In the genomic region with DNA sequence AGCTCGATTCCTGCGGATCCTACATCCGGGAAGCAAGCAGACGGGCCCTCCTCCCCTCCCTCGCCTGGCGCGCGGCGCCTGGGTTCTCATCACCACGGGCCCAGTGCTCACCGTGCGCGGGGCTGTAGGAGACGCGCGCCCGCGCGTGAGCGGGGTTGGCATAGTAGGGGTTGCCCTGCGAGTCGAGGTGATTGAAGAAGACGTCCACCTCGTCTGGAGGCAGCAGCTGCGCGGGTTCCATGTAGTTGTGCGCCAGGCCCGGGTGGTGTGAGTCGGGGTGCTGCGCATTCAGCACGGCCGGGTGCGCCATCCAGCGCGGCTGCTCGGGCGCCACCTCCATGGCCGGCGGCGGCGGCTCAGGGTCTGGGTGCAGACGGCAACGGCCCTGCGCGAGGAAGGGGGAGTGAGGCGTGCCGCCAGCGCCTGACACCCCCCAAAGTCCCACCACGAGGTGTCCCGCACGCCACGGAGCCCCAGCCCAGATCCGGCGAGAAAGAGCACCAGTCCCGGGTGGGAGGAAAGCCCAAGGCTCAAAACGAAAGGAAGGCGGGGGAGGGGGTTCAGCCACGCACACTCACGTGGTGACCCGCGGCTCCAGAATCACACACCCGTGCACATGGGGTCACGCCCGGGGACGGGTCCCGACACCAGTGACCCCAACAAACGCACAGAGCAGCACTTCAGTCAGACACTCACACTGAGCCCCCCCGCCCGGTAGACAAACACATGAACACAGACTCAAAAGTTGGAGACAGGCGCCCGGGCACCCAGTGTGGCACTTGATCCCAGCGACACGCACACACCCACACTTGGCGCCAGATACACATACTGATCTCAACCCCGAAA, we compare ENCODE assay signal across 1 cellular context.
TF ChIP-seq lines count a peak whose summit lies in the region.

No MANE protein-coding gene starts in this region.

TF ChIP-seq in HepG2, 621 proteins besides CTCF, POLR2A, EP300 and RAD21 (continued from another document and continues in another):
- no peak for TF ChIP-seq SATB2 (CRISPR knock-in tag; IDR thresholded peaks at IDR 0.05)
- TF ChIP-seq, protein P1, sequence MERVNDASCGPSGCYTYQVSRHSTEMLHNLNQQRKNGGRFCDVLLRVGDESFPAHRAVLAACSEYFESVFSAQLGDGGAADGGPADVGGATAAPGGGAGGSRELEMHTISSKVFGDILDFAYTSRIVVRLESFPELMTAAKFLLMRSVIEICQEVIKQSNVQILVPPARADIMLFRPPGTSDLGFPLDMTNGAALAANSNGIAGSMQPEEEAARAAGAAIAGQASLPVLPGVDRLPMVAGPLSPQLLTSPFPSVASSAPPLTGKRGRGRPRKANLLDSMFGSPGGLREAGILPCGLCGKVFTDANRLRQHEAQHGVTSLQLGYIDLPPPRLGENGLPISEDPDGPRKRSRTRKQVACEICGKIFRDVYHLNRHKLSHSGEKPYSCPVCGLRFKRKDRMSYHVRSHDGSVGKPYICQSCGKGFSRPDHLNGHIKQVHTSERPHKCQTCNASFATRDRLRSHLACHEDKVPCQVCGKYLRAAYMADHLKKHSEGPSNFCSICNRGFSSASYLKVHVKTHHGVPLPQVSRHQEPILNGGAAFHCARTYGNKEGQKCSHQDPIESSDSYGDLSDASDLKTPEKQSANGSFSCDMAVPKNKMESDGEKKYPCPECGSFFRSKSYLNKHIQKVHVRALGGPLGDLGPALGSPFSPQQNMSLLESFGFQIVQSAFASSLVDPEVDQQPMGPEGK (CRISPR knock-in tag; IDR thresholded peaks at IDR 0.05): no peak
- no peak for TF ChIP-seq ESRRA (CRISPR knock-in tag; IDR thresholded peaks at IDR 0.05; ENCODE audit: low read depth)
- TF ChIP-seq ZNF232 (CRISPR knock-in tag; IDR thresholded peaks at IDR 0.05; ENCODE audit: borderline replicate concordance): no peak
- no peak for TF ChIP-seq ZNF296 (CRISPR knock-in tag; conservative IDR thresholded peaks at IDR 0.05)
- TF ChIP-seq ZNF354B (CRISPR knock-in tag; IDR thresholded peaks at IDR 0.05): no peak
- no peak for TF ChIP-seq GZF1 (CRISPR knock-in tag; IDR thresholded peaks at IDR 0.05)
- no peak for TF ChIP-seq KAT8 (CRISPR knock-in tag; IDR thresholded peaks at IDR 0.05)
- no peak for TF ChIP-seq TGIF2 (CRISPR knock-in tag; IDR thresholded peaks at IDR 0.05)
- no peak for TF ChIP-seq ZNF563 (CRISPR knock-in tag; IDR thresholded peaks at IDR 0.05)
- TF ChIP-seq ZNF337 (CRISPR knock-in tag; IDR thresholded peaks at IDR 0.05; ENCODE audit: borderline replicate concordance, low read depth): no peak
- no peak for TF ChIP-seq MTF2 (CRISPR knock-in tag; IDR thresholded peaks at IDR 0.05; ENCODE audit: borderline replicate concordance)
- TF ChIP-seq DMAP1 (CRISPR knock-in tag; IDR thresholded peaks at IDR 0.05): peak; percentile 47; the same call in 1 of the 2 replicates
- TF ChIP-seq ZSCAN25 (CRISPR knock-in tag; IDR thresholded peaks at IDR 0.05): no peak
- TF ChIP-seq MIXL1 (CRISPR knock-in tag; IDR thresholded peaks at IDR 0.05): no peak
- TF ChIP-seq NCOA5 (CRISPR knock-in tag; IDR thresholded peaks at IDR 0.05): no peak
- TF ChIP-seq, protein P2, sequence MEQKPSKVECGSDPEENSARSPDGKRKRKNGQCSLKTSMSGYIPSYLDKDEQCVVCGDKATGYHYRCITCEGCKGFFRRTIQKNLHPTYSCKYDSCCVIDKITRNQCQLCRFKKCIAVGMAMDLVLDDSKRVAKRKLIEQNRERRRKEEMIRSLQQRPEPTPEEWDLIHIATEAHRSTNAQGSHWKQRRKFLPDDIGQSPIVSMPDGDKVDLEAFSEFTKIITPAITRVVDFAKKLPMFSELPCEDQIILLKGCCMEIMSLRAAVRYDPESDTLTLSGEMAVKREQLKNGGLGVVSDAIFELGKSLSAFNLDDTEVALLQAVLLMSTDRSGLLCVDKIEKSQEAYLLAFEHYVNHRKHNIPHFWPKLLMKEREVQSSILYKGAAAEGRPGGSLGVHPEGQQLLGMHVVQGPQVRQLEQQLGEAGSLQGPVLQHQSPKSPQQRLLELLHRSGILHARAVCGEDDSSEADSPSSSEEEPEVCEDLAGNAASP (CRISPR knock-in tag; IDR thresholded peaks at IDR 0.05; ENCODE audit: borderline replicate concordance): no peak
- TF ChIP-seq JUND (CRISPR knock-in tag; IDR thresholded peaks at IDR 0.05): no peak
- TF ChIP-seq ZNF549 (CRISPR knock-in tag; IDR thresholded peaks at IDR 0.05): no peak
- no peak for TF ChIP-seq PCBP2 (optimal IDR thresholded peaks at IDR 0.05; ENCODE audit: low read depth, low read length, poor library complexity, severe bottlenecking)
- TF ChIP-seq ZNF777 (CRISPR knock-in tag; IDR thresholded peaks at IDR 0.05): 0 out of 2 replicates have a peak, but pooled peaks have one; percentile 11
- TF ChIP-seq, protein P3, sequence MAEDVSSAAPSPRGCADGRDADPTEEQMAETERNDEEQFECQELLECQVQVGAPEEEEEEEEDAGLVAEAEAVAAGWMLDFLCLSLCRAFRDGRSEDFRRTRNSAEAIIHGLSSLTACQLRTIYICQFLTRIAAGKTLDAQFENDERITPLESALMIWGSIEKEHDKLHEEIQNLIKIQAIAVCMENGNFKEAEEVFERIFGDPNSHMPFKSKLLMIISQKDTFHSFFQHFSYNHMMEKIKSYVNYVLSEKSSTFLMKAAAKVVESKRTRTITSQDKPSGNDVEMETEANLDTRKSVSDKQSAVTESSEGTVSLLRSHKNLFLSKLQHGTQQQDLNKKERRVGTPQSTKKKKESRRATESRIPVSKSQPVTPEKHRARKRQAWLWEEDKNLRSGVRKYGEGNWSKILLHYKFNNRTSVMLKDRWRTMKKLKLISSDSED (CRISPR knock-in tag; IDR thresholded peaks at IDR 0.05): no peak
- no peak for TF ChIP-seq TCF7 (IDR thresholded peaks at IDR 0.05; ENCODE audit: low read depth)
- no peak for TF ChIP-seq NAIF1 (CRISPR knock-in tag; IDR thresholded peaks at IDR 0.05; ENCODE audit: borderline replicate concordance)
- TF ChIP-seq ZNF329 (CRISPR knock-in tag; IDR thresholded peaks at IDR 0.05; ENCODE audit: low read depth): no peak
- no peak for TF ChIP-seq KLF16 (CRISPR knock-in tag; IDR thresholded peaks at IDR 0.05)
- no peak for TF ChIP-seq ZBTB20 (CRISPR knock-in tag; IDR thresholded peaks at IDR 0.05; ENCODE audit: borderline replicate concordance, low read depth)
- TF ChIP-seq RBM39 (IDR thresholded peaks at IDR 0.05; ENCODE audit: low read depth, low read length, poor library complexity, severe bottlenecking): no peak
- TF ChIP-seq ZFAT (CRISPR knock-in tag; conservative IDR thresholded peaks at IDR 0.05): no peak
- TF ChIP-seq CENPT (CRISPR knock-in tag; IDR thresholded peaks at IDR 0.05; ENCODE audit: low read depth): no peak
- TF ChIP-seq HHEX (CRISPR knock-in tag; IDR thresholded peaks at IDR 0.05): no peak
- no peak for TF ChIP-seq LCORL (IDR thresholded peaks at IDR 0.05)
- TF ChIP-seq LCORL (CRISPR knock-in tag; IDR thresholded peaks at IDR 0.05): 0 out of 2 replicates have a peak, but pooled peaks have one; percentile 32
- TF ChIP-seq, protein P4, sequence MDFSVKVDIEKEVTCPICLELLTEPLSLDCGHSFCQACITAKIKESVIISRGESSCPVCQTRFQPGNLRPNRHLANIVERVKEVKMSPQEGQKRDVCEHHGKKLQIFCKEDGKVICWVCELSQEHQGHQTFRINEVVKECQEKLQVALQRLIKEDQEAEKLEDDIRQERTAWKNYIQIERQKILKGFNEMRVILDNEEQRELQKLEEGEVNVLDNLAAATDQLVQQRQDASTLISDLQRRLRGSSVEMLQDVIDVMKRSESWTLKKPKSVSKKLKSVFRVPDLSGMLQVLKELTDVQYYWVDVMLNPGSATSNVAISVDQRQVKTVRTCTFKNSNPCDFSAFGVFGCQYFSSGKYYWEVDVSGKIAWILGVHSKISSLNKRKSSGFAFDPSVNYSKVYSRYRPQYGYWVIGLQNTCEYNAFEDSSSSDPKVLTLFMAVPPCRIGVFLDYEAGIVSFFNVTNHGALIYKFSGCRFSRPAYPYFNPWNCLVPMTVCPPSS (IDR thresholded peaks at IDR 0.05): no peak
- TF ChIP-seq, protein P5, sequence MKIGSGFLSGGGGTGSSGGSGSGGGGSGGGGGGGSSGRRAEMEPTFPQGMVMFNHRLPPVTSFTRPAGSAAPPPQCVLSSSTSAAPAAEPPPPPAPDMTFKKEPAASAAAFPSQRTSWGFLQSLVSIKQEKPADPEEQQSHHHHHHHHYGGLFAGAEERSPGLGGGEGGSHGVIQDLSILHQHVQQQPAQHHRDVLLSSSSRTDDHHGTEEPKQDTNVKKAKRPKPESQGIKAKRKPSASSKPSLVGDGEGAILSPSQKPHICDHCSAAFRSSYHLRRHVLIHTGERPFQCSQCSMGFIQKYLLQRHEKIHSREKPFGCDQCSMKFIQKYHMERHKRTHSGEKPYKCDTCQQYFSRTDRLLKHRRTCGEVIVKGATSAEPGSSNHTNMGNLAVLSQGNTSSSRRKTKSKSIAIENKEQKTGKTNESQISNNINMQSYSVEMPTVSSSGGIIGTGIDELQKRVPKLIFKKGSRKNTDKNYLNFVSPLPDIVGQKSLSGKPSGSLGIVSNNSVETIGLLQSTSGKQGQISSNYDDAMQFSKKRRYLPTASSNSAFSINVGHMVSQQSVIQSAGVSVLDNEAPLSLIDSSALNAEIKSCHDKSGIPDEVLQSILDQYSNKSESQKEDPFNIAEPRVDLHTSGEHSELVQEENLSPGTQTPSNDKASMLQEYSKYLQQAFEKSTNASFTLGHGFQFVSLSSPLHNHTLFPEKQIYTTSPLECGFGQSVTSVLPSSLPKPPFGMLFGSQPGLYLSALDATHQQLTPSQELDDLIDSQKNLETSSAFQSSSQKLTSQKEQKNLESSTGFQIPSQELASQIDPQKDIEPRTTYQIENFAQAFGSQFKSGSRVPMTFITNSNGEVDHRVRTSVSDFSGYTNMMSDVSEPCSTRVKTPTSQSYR (CRISPR knock-in tag; IDR thresholded peaks at IDR 0.05; ENCODE audit: borderline replicate concordance): no peak
- TF ChIP-seq POGZ (CRISPR knock-in tag; IDR thresholded peaks at IDR 0.05): no peak
- TF ChIP-seq ZBTB8A (CRISPR knock-in tag; IDR thresholded peaks at IDR 0.05; ENCODE audit: borderline replicate concordance, low read depth): no peak
- TF ChIP-seq CBX1 (IDR thresholded peaks at IDR 0.05; ENCODE audit: low read depth): no peak
- TF ChIP-seq, protein P6, sequence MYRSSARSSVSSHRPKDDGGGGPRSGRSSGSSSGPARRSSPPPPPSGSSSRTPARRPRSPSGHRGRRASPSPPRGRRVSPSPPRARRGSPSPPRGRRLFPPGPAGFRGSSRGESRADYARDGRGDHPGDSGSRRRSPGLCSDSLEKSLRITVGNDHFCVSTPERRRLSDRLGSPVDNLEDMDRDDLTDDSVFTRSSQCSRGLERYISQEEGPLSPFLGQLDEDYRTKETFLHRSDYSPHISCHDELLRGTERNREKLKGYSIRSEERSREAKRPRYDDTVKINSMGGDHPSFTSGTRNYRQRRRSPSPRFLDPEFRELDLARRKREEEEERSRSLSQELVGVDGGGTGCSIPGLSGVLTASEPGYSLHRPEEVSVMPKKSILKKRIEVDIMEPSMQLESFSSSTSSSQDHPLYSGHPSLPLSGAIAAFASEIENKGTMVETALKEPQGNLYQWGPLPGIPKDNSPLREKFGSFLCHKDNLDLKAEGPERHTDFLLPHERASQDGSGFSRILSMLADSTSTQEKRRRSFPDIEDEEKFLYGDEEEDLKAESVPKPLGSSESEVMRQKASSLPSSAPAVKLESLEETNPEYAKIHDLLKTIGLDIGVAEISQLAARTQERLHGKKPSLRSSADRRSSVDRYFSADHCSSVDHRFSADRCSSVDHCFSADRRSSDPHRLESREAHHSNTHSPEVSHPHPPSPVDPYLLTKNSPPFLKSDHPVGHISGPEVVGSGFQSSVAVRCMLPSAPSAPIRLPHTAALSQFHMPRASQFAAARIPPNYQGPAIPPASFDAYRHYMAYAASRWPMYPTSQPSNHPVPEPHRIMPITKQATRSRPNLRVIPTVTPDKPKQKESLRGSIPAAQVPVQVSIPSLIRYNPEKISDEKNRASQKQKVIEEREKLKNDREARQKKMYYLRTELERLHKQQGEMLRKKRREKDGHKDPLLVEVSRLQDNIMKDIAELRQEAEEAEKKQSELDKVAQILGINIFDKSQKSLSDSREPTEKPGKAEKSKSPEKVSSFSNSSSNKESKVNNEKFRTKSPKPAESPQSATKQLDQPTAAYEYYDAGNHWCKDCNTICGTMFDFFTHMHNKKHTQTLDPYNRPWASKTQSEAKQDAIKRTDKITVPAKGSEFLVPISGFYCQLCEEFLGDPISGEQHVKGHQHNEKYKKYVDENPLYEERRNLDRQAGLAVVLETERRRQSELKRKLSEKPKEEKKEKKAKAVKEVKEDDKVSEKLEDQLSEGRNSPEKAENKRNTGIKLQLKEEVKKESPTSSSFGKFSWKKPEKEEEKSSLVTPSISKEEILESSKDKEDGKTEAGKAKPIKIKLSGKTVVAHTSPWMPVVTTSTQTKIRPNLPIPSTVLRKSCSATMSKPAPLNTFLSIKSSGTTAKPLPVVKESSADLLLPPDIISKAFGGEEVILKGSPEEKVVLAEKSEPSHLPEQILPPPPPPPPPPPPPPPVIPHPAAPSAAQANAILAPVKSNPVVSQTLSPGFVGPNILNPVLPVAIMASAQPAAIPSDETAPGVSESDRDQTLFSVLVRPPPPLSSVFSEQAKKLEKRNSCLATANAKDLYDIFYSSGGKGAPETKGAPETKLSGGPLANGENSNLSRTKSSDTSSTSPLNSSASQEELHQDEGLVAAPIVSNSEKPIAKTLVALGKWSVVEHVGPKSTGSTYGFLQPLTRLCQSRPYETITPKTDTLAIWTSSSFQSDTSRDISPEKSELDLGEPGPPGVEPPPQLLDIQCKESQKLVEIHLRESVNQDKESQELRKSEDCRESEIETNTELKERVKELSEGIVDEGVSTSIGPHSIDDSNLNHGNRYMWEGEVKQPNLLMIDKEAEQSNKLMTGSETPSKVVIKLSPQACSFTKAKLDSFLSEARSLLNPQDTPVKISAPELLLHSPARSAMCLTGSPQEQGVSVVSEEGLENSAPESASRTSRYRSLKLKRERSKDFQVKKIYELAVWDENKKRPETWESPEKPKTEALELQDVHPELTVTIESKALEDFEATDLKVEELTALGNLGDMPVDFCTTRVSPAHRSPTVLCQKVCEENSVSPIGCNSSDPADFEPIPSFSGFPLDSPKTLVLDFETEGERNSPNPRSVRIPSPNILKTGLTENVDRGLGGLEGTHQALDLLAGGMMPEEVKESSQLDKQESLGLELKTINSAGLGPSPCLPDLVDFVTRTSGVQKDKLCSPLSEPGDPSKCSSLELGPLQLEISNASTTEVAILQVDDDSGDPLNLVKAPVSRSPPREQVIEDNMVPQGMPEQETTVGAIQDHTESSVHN (CRISPR knock-in tag; IDR thresholded peaks at IDR 0.05): no peak
- no peak for TF ChIP-seq FOXC1 (CRISPR knock-in tag; IDR thresholded peaks at IDR 0.05; ENCODE audit: borderline replicate concordance)
- TF ChIP-seq ZNF780A (CRISPR knock-in tag; IDR thresholded peaks at IDR 0.05): no peak
- no peak for TF ChIP-seq CEBPG (CRISPR knock-in tag; IDR thresholded peaks at IDR 0.05)
- peak; percentile 73; the same call in 1 of the 2 replicates for TF ChIP-seq ZNF598 (CRISPR knock-in tag; IDR thresholded peaks at IDR 0.05; ENCODE audit: borderline replicate concordance)
- TF ChIP-seq SOX13 (IDR thresholded peaks at IDR 0.05): no peak
- no peak for TF ChIP-seq SOX13 (CRISPR knock-in tag; conservative IDR thresholded peaks at IDR 0.05 in 1 of 2, IDR thresholded peaks at IDR 0.05 in 1 of 2)
- no peak for TF ChIP-seq JUN (CRISPR knock-in tag; IDR thresholded peaks at IDR 0.05)
- no peak for TF ChIP-seq FOXA1 (IDR thresholded peaks at IDR 0.05)
- TF ChIP-seq FOXA1 (CRISPR knock-in tag; IDR thresholded peaks at IDR 0.05): no peak
